Comparison of ENCODE assay signal across 19 cellular contexts in genomic region chr2:74291891-74292621, GRCh38. TPM values are rescaled to one million over a fixed set of nuclear protein-coding genes. Genes with fewer than 3 reads are reported as not detected.
DNase-seq lines count a peak whose midpoint lies in the region; TF ChIP-seq lines count a peak whose summit lies in the region.
"Had no signal": no experiment of that assay in that cellular context is flagged by ENCODE, and none has a peak within 500 bp of the region (broad histone marks: within the 10 kb centered on the region; RNA-seq: fewer than 3 reads in every experiment).

No MANE protein-coding gene starts in this region.

- 90 to 95% methylated on average over 6 of the region's 6 CpGs for WGBS in thyroid gland, 2 donors

- peaks cover 5 to 10% (median 9%) of the 10 kb centered on the region in 3 donors for H3K27me3 Mint-ChIP-seq in immature natural killer cell (ENCODE audit: low read depth in 3 of 3)

- H3K9me3 ChIP-seq in cardiac muscle cell (ENCODE audit: low read depth): no peaks in the 10 kb centered on the region
- no peaks in the 10 kb centered on the region for H3K9me3 ChIP-seq in left ventricle myocardium inferior (replicated peaks)
- no peaks in the 10 kb centered on the region for H3K9me3 ChIP-seq in WERI-Rb-1 (ENCODE audit: severe bottlenecking)
- no peaks in the 10 kb centered on the region for H3K9me3 ChIP-seq in thyroid gland
- H3K9me3 ChIP-seq: colonic mucosa, MG63, thoracic aorta had no signal

- no peaks in the 10 kb centered on the region for H3K9me3 Mint-ChIP-seq in immature natural killer cell
- H3K9me3 Mint-ChIP-seq: activated T-cell treated with anti-CD3 and anti-CD28 coated beads, Interleukin-2, amount 50 U/mL, for 4 hours had no signal

- H3K27ac Mint-ChIP-seq in immature natural killer cell: peak overlapping the region in 5 of 6 donors; percentile 19 to 90 (median 29)

- TF ChIP-seq CTCF in cardiac muscle cell (IDR thresholded peaks at IDR 0.05; ENCODE audit: low read depth, low read length) (no peak), left ventricle myocardium inferior (IDR thresholded peaks at IDR 0.05; ENCODE audit: borderline replicate concordance) (no peak), WERI-Rb-1 (IDR thresholded peaks at IDR 0.05; ENCODE audit: low read depth, low read length) (no peak), thyroid gland (IDR thresholded peaks at IDR 0.05) (no peak)

- DNase-seq in cardiac muscle cell (ENCODE audit: low read depth in 1 of 2, low spot score in 1 of 2) (no peak), left ventricle myocardium inferior (no peak), WERI-Rb-1 (peak; percentile 65), immature natural killer cell (no peak), thyroid gland (peak in 1 of 2 donors; percentile 31), RKO (ENCODE audit: low spot score) (no peak), NCI-H1105 (lab: John Stamatoyannopoulos, UW) (no peak)
- no peak for DNase-seq in stimulated activated CD4-positive, alpha-beta T cell treated with anti-CD3 and anti-CD28 coated beads, Interleukin-2, amount 100 ng/mL, for 24 hours
- DNase-seq: activated CD4-positive, alpha-beta T cell treated with anti-CD3 and anti-CD28 coated beads, Interleukin-2, amount 50 U/mL, for 1 hour; activated T-cell treated with anti-CD3 and anti-CD28 coated beads, Interleukin-2, amount 50 U/mL, for 4 hours; colonic mucosa; left colon; MG63; NCI-H1694 treated with DMSO at 0.1 percent for 48 hours; NCI-H526; PC-9 had no signal

- no peaks in the 10 kb centered on the region for H3K27me3 ChIP-seq in cardiac muscle cell
- H3K27me3 ChIP-seq in left ventricle myocardium inferior (ENCODE audit: low read depth): no peaks in the 10 kb centered on the region
- no peaks in the 10 kb centered on the region for H3K27me3 ChIP-seq in WERI-Rb-1 (ENCODE audit: insufficient read depth, low read depth, severe bottlenecking)
- H3K27me3 ChIP-seq in thyroid gland: no peaks in the 10 kb centered on the region
- H3K27me3 ChIP-seq: colonic mucosa, MG63 had no signal

- H3K36me3 Mint-ChIP-seq in immature natural killer cell: peaks cover 0 to 12% (median 7%) of the 10 kb centered on the region in 3 donors

- H3K4me3 Mint-ChIP-seq in immature natural killer cell: no peak overlapping the region
- H3K4me3 Mint-ChIP-seq: activated T-cell treated with anti-CD3 and anti-CD28 coated beads, Interleukin-2, amount 50 U/mL, for 4 hours had no signal

- H3K27ac ChIP-seq in cardiac muscle cell (peak overlapping the region; percentile 34), left ventricle myocardium inferior (replicated peaks) (no peak overlapping the region), WERI-Rb-1 (no peak overlapping the region), thyroid gland (peak overlapping the region; percentile 87 to 96 (median 94))
- H3K27ac ChIP-seq: colonic mucosa, parathyroid adenoma, PC-9, thoracic aorta had no signal

- H3K4me1 ChIP-seq in cardiac muscle cell (ENCODE audit: low read depth): peaks cover 20% of the 10 kb centered on the region
- H3K4me1 ChIP-seq in left ventricle myocardium inferior: peaks cover 18% of the 10 kb centered on the region
- H3K4me1 ChIP-seq in thyroid gland: peaks cover 54 to 60% of the 10 kb centered on the region in 2 donors
- H3K4me1 ChIP-seq: colonic mucosa had no signal

- TF ChIP-seq POLR2A in thyroid gland (IDR thresholded peaks at IDR 0.05): no peak

- H3K4me1 Mint-ChIP-seq in immature natural killer cell: peaks cover 18 to 19% of the 10 kb centered on the region in 2 donors

- H3K36me3 ChIP-seq in cardiac muscle cell (no peaks in the 10 kb centered on the region), left ventricle myocardium inferior (peaks cover 3% of the 10 kb centered on the region), WERI-Rb-1 (no peaks in the 10 kb centered on the region; the same call in 1 of the 2 replicates), thyroid gland (no peaks in the 10 kb centered on the region)
- H3K36me3 ChIP-seq: colonic mucosa, MG63, thoracic aorta had no signal

- intact Hi-C loops in left ventricle myocardium inferior (cut with micrococcal nuclease) (no loop called here), thyroid gland (cut with DNase I) (no loop called here)

- no peak overlapping the region for H3K4me3 ChIP-seq in cardiac muscle cell
- H3K4me3 ChIP-seq in left ventricle myocardium inferior: no peak overlapping the region
- H3K4me3 ChIP-seq in WERI-Rb-1 (ENCODE audit: low read depth, low read length): no peak overlapping the region
- H3K4me3 ChIP-seq in thyroid gland (replicated peaks in 1 of 3): no peak overlapping the region
- H3K4me3 ChIP-seq: colonic mucosa, MG63, PC-9, skin epidermis, thoracic aorta had no signal

RNA-seq across cellular contexts. Expression of gene SLC4A5, which starts 51.2 kb away (rescaled TPM):
- total RNA-seq in cardiac muscle cell: 2.3 and 9.0 TPM in 2 replicates
- polyA plus RNA-seq in cardiac muscle cell: 1.5 and 3.3 TPM in 2 replicates
- 2.3 TPM for total RNA-seq in left ventricle myocardium inferior
- polyA plus RNA-seq in immature natural killer cell: not detected
- total RNA-seq in thyroid gland: 10 to 100 TPM; 18.3 to 94.5 (median 59.8) TPM
- total RNA-seq: PC-9 had no signal

Comparison
In these comparisons a context has a peak if more than half of its experiments do, and no peak if none do; other contexts are left out.
1. H3K27ac ChIP-seq: peak in cardiac muscle cell (single experiment) and thyroid gland (3 of 3); none in left ventricle myocardium inferior (single experiment) and WERI-Rb-1 (single experiment).